ENCODE assay signal across 17 cellular contexts in the genomic region with DNA sequence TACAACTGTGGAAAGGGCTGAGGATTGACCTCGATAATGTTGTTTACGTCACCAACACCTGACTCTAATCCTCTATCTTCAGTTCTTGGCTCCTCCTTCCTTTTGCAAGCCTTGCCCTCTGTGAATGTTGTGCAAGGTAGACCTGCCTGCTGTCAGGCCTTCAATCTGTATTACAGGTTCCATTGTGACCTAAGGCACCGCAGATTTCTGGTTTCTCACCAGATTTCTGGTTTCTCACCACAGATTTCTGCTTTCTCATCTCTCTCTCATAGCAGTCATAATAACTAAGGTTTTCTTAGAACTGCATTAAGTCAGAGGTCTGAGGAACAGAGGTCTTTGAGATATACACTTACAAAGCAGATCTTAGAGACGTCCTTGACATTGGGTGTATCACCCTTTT. TPM values are rescaled to one million over a fixed set of nuclear protein-coding genes. Genes with fewer than 3 reads are reported as not detected.
DNase-seq lines count a peak whose midpoint lies in the region; ATAC-seq and TF ChIP-seq lines count a peak whose summit lies in the region.
"Had no signal": no experiment of that assay in that cellular context is flagged by ENCODE, and none has a peak within 500 bp of the region (broad histone marks: within the 10 kb centered on the region; RNA-seq: fewer than 3 reads in every experiment).

No MANE protein-coding gene starts in this region.

- H3K27ac ChIP-seq in gastrocnemius medialis: no peak overlapping the region

- H3K9me3 Mint-ChIP-seq in stimulated activated naive CD8-positive, alpha-beta T cell treated with anti-CD3 and anti-CD28 coated beads, Interleukin-15, amount 100 ng/mL, for 72 hours: no peaks in the 10 kb centered on the region
- H3K9me3 Mint-ChIP-seq in activated T-helper 17 cell treated with anti-CD3 and anti-CD28 coated beads, Interleukin-2, amount 50 U/mL, for 72 hours: no peaks in the 10 kb centered on the region
- H3K9me3 Mint-ChIP-seq: CD4-positive, CD25-positive, alpha-beta regulatory T cell had no signal

- ATAC-seq in stimulated activated naive CD8-positive, alpha-beta T cell treated with anti-CD3 and anti-CD28 coated beads, Interleukin-15, amount 100 ng/mL, for 72 hours: peak; percentile 46
- no peak for ATAC-seq in stimulated activated naive CD8-positive, alpha-beta T cell treated with anti-CD3 and anti-CD28 coated beads, Interleukin-15, Interleukin-2, amounts not matched to agents 100 U/mL and 50 U/mL, for 24 hours
- ATAC-seq in HG02981 (IDR thresholded peaks at IDR 0.05; ENCODE audit: unreplicated experiment) (peak; percentile 44), gastrocnemius medialis (no peak)
- ATAC-seq in activated T-helper 17 cell treated with anti-CD3 and anti-CD28 coated beads, Interleukin-2, amount 50 U/mL, for 72 hours (replicated peaks): peak; percentile 82

- H3K36me3 Mint-ChIP-seq in activated T-helper 17 cell treated with anti-CD3 and anti-CD28 coated beads, Interleukin-2, amount 50 U/mL, for 72 hours (ENCODE audit: low read depth): no peaks in the 10 kb centered on the region
- H3K36me3 Mint-ChIP-seq: CD4-positive, CD25-positive, alpha-beta regulatory T cell had no signal

- no peak overlapping the region for H3K4me3 ChIP-seq in gastrocnemius medialis

- H3K36me3 ChIP-seq in gastrocnemius medialis: no peaks in the 10 kb centered on the region

- in situ Hi-C loops in gastrocnemius medialis (cut with MboI; ENCODE audit: low sequenced_read_pairs in 4 of 4): no loop called here

- peaks cover 30% of the 10 kb centered on the region for H3K27me3 Mint-ChIP-seq in stimulated activated naive CD8-positive, alpha-beta T cell treated with anti-CD3 and anti-CD28 coated beads, Interleukin-15, amount 100 ng/mL, for 72 hours
- peaks cover 30% of the 10 kb centered on the region for H3K27me3 Mint-ChIP-seq in activated T-helper 17 cell treated with anti-CD3 and anti-CD28 coated beads, Interleukin-2, amount 50 U/mL, for 72 hours

- no peaks in the 10 kb centered on the region for H3K4me1 Mint-ChIP-seq in stimulated activated naive CD8-positive, alpha-beta T cell treated with anti-CD3 and anti-CD28 coated beads, Interleukin-15, amount 100 ng/mL, for 72 hours
- peaks cover 7% of the 10 kb centered on the region for H3K4me1 Mint-ChIP-seq in activated T-helper 17 cell treated with anti-CD3 and anti-CD28 coated beads, Interleukin-2, amount 50 U/mL, for 72 hours
- H3K4me1 Mint-ChIP-seq: B cell; CD4-positive, CD25-positive, alpha-beta regulatory T cell had no signal

- no peak overlapping the region for H3K27ac Mint-ChIP-seq in stimulated activated naive CD8-positive, alpha-beta T cell treated with anti-CD3 and anti-CD28 coated beads, Interleukin-15, amount 100 ng/mL, for 72 hours
- no peak overlapping the region for H3K27ac Mint-ChIP-seq in activated T-helper 17 cell treated with anti-CD3 and anti-CD28 coated beads, Interleukin-2, amount 50 U/mL, for 72 hours
- H3K27ac Mint-ChIP-seq: B cell; CD4-positive, CD25-positive, alpha-beta regulatory T cell had no signal

- TF ChIP-seq POLR2A in gastrocnemius medialis (IDR thresholded peaks at IDR 0.05): no peak

- DNase-seq in stimulated activated naive CD8-positive, alpha-beta T cell treated with anti-CD3 and anti-CD28 coated beads, Interleukin-15, amount 100 ng/mL, for 72 hours: no peak
- no peak for DNase-seq in stimulated activated naive CD8-positive, alpha-beta T cell treated with anti-CD3 and anti-CD28 coated beads, Interleukin-15, Interleukin-2, amounts not matched to agents 100 U/mL and 50 U/mL, for 24 hours
- DNase-seq in NCI-H748 treated with DMSO at 0.1 percent for 48 hours (lab: John Stamatoyannopoulos, UW) (no peak), gastrocnemius medialis (no peak), HPDE6-E6E7 (ENCODE audit: extremely low spot score) (no peak)
- DNase-seq: Caco-2, DMS153, KBM-7, NCI-H1048, NCI-H1436 treated with DMSO at 0.1 percent for 48 hours, NCI-H2029 treated with DMSO at 0.1 percent for 48 hours, NCI-H2171 treated with DMSO at 0.1 percent for 48 hours, NCI-H510A had no signal

- no peaks in the 10 kb centered on the region for H3K9me3 ChIP-seq in gastrocnemius medialis
- H3K9me3 ChIP-seq: Caco-2 had no signal

- TF ChIP-seq CTCF in gastrocnemius medialis (IDR thresholded peaks at IDR 0.05 in 4 of 5, conservative IDR thresholded peaks at IDR 0.05 in 1 of 5): no peak

- no peak overlapping the region for H3K4me3 Mint-ChIP-seq in stimulated activated naive CD8-positive, alpha-beta T cell treated with anti-CD3 and anti-CD28 coated beads, Interleukin-15, amount 100 ng/mL, for 72 hours
- no peak overlapping the region for H3K4me3 Mint-ChIP-seq in activated T-helper 17 cell treated with anti-CD3 and anti-CD28 coated beads, Interleukin-2, amount 50 U/mL, for 72 hours
- H3K4me3 Mint-ChIP-seq: B cell; CD4-positive, CD25-positive, alpha-beta regulatory T cell had no signal

- intact Hi-C loops in gastrocnemius medialis (cut with DNase I; ENCODE audit: low total_unique reads): no loop called here

- H3K27me3 ChIP-seq in gastrocnemius medialis: no peaks in the 10 kb centered on the region

- H3K4me1 ChIP-seq in gastrocnemius medialis: no peaks in the 10 kb centered on the region
- H3K4me1 ChIP-seq: Caco-2 had no signal

RNA-seq across cellular contexts. Expression of a gene that starts 51.5 kb away (rescaled TPM):
- total RNA-seq in activated T-helper 17 cell treated with anti-CD3 and anti-CD28 coated beads, Interleukin-2, amount 50 U/mL, for 72 hours: not detected
- total RNA-seq in gastrocnemius medialis: 1 to 10 TPM in 1 of 4 donors, not detected in 3; 2.2 TPM
- total RNA-seq: B cell; Caco-2; CD4-positive, CD25-positive, alpha-beta regulatory T cell had no signal

Comparison
In these comparisons a context has a peak if more than half of its experiments do, and no peak if none do; other contexts are left out.
1. ATAC-seq: peak in stimulated activated naive CD8-positive, alpha-beta T cell treated with anti-CD3 and anti-CD28 coated beads, Interleukin-15, amount 100 ng/mL, for 72 hours (single experiment), HG02981 (single experiment) and activated T-helper 17 cell treated with anti-CD3 and anti-CD28 coated beads, Interleukin-2, amount 50 U/mL, for 72 hours (single experiment); none in stimulated activated naive CD8-positive, alpha-beta T cell treated with anti-CD3 and anti-CD28 coated beads, Interleukin-15, Interleukin-2, amounts not matched to agents 100 U/mL and 50 U/mL, for 24 hours (single experiment) and gastrocnemius medialis (0 of 2).